Comparison of ENCODE assay signal across 8 cellular contexts in the genomic region with DNA sequence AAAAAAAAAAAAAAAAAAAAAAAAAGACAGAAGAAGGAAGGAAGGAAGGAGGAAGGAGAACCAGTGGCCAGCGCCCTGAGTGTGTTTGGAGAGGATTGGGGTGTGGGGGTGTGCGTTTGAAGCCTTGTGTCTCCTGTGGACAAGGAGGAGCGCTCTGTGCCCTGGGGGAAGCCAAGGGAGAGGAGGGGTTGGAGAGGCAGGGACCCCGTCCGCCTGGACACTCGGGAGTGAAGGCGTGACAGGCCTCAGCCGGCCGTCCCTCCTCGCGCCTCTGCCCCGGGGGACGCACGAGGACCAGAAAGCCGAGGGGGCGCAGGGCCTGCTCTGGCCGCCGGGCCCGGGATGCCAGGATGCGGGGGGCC. TPM values are rescaled to one million over a fixed set of nuclear protein-coding genes. Genes with fewer than 3 reads are reported as not detected.
DNase-seq lines count a peak whose midpoint lies in the region; ATAC-seq and TF ChIP-seq lines count a peak whose summit lies in the region.

No MANE protein-coding gene starts in this region.

- peak; percentile 10 for ATAC-seq in HG03280 (IDR thresholded peaks at IDR 0.05; ENCODE audit: unreplicated experiment)

- H3K4me3 Mint-ChIP-seq in CD8-positive, alpha-beta memory T cell, result peak overlapping the region; percentile 24 to 86 (median 76)

- no peaks in the 10 kb centered on the region for H3K36me3 ChIP-seq in CD8-positive, alpha-beta memory T cell (ENCODE audit: insufficient read depth, low read length)
- no peaks in the 10 kb centered on the region for H3K36me3 ChIP-seq in brain microvascular endothelial cell (replicated peaks)

- CTCF ChIA-PET in CD8-positive, alpha-beta memory T cell (lab: Charles Lee), result interaction anchor here (0.9 to 5.8 kb wide), 10 partner anchors 8 to 283 kb away, joined by 3 to 49 read pairs (median 4); partner anchors contain the start of gene SERTAD2

- no peaks in the 10 kb centered on the region for H3K9me3 Mint-ChIP-seq in CD8-positive, alpha-beta memory T cell

- no peaks in the 10 kb centered on the region for H3K27me3 Mint-ChIP-seq in CD8-positive, alpha-beta memory T cell

- H3K4me1 ChIP-seq in CD8-positive, alpha-beta memory T cell (ENCODE audit: insufficient read depth, low read length), result peaks cover 28% of the 10 kb centered on the region

- H3K9me3 ChIP-seq in CD8-positive, alpha-beta memory T cell (ENCODE audit: low read length), result no peaks in the 10 kb centered on the region

- in situ Hi-C loops in brain microvascular endothelial cell (cut with HindIII; ENCODE audit: low pct_ligation_motif_present, low sequenced_read_pairs) (no loop called here), GM13976 (cut with MboI; ENCODE audit: low sequenced_read_pairs, unreplicated experiment) (loop anchor here (10.0 to 25.0 kb wide), 2 partner anchors 256 to 428 kb away; no protein-coding TSS in a partner anchor)

- H3K36me3 Mint-ChIP-seq in CD8-positive, alpha-beta memory T cell, result no peaks in the 10 kb centered on the region

- H3K27ac Mint-ChIP-seq in CD8-positive, alpha-beta memory T cell, result peak overlapping the region in 4 of 8 donors; percentile 36 to 86 (median 80)

- H3K27ac ChIP-seq in CD8-positive, alpha-beta memory T cell (ENCODE audit: low read depth, low read length), result no peak overlapping the region
- H3K27ac ChIP-seq in brain microvascular endothelial cell, result no peak overlapping the region

- H3K27me3 ChIP-seq in CD8-positive, alpha-beta memory T cell (ENCODE audit: insufficient read depth, low read length, poor library complexity, severe bottlenecking), result no peaks in the 10 kb centered on the region
- peaks cover 10% of the 10 kb centered on the region for H3K27me3 ChIP-seq in brain microvascular endothelial cell (replicated peaks)

- DNase-seq in CD8-positive, alpha-beta memory T cell, result no peak
- no peak for DNase-seq in brain microvascular endothelial cell
- peak; percentile 24 for DNase-seq in midbrain (lab: John Stamatoyannopoulos, UW)
- no peak for DNase-seq in foreskin melanocyte
- no peak for DNase-seq in GM13976 (ENCODE audit: low spot score)
- no peak for DNase-seq in effector CD8-positive, alpha-beta T cell (lab: John Stamatoyannopoulos, UW)
- no peak for DNase-seq in NCI-H1694 (lab: John Stamatoyannopoulos, UW)

- peak overlapping the region; percentile 53 for H3K4me3 ChIP-seq in CD8-positive, alpha-beta memory T cell (ENCODE audit: low read length)
- peak overlapping the region; percentile 38 for H3K4me3 ChIP-seq in brain microvascular endothelial cell (ENCODE audit: low read depth, low read length)

- POLR2A ChIA-PET in CD8-positive, alpha-beta memory T cell (lab: Charles Lee), result interaction anchor here (0.6 to 4.1 kb wide), 7 partner anchors 45 to 521 kb away, joined by 3 to 33 read pairs (median 4); partner anchors contain the start of genes RAB1A and SERTAD2

- peaks cover 20 to 40% (median 29%) of the 10 kb centered on the region in 3 donors for H3K4me1 Mint-ChIP-seq in CD8-positive, alpha-beta memory T cell

- TF ChIP-seq CTCF in brain microvascular endothelial cell (IDR thresholded peaks at IDR 0.05; ENCODE audit: low read depth, low read length, missing control alignments) (no peak), GM13976 (IDR thresholded peaks at IDR 0.05; ENCODE audit: borderline replicate concordance, control extremely low read depth, extremely low read depth, insufficient read depth, missing control alignments) (no peak)

RNA-seq across cellular contexts. Expression of gene SERTAD2, which starts 44.9 kb away (rescaled TPM):
- 10 to 100 TPM; 20.6 to 21.4 TPM for total RNA-seq in CD8-positive, alpha-beta memory T cell
- polyA plus RNA-seq in CD8-positive, alpha-beta memory T cell, result 6.3 TPM
